20 cellular contexts compared by ENCODE assay signal in genomic region chr11:104451193-104451592, GRCh38.
A peak's percentile ranks its signal among the peaks of the same experiment; 100 is the strongest.
DNase-seq lines count a peak whose midpoint lies in the region; ATAC-seq and TF ChIP-seq lines count a peak whose summit lies in the region.
"Had no signal": no experiment of that assay in that cellular context is flagged by ENCODE, and none has a peak within 500 bp of the region (broad histone marks: within the 10 kb centered on the region; RNA-seq: fewer than 3 reads in every experiment).

No MANE protein-coding gene starts in this region.

- no peaks in the 10 kb centered on the region for H3K36me3 ChIP-seq in RWPE2 (ENCODE audit: low read depth)
- H3K36me3 ChIP-seq in H7 (replicated peaks; ENCODE audit: control insufficient read depth, insufficient read depth, low read length), result no peaks in the 10 kb centered on the region
- H3K36me3 ChIP-seq: gastroesophageal sphincter, spleen, vagina had no signal

- peaks cover 34% of the 10 kb centered on the region for H3K4me1 ChIP-seq in RWPE2 (ENCODE audit: insufficient read depth, poor library complexity, severe bottlenecking)
- H3K4me1 ChIP-seq: gastroesophageal sphincter, psoas muscle, spleen, vagina had no signal

- peak; percentile 83 for DNase-seq in G401 (ENCODE audit: low spot score)
- no peak for DNase-seq in RWPE2 (ENCODE audit: low spot score)
- no peak for DNase-seq in epithelial cell of prostate (ENCODE audit: low read depth, low spot score)
- peak; percentile 15 for DNase-seq in iPS-NIHi7 (ENCODE audit: extremely low spot score)
- no peak for DNase-seq in SIG-M5 (lab: John Stamatoyannopoulos, UW)
- no peak for DNase-seq in H7
- DNase-seq: activated CD4-positive, alpha-beta T cell treated with anti-CD3 and anti-CD28 coated beads, Interleukin-2, amount 50 U/mL, for 4 hours; activated naive CD4-positive, alpha-beta T cell treated with anti-CD3 and anti-CD28 coated beads for 36 hours; activated T-cell treated with anti-CD3 and anti-CD28 coated beads for 4 hours; CD8-positive, alpha-beta T cell; GOT3; NCI-H187 treated with DMSO at 0.1 percent for 48 hours; NCI-H526; psoas muscle; spleen; SW 1271 had no signal

- in situ Hi-C loops in G401 (cut with HindIII; ENCODE audit: low sequenced_read_pairs), result no loop called here

- TF ChIP-seq CTCF in RWPE2 (IDR thresholded peaks at IDR 0.05; ENCODE audit: poor library complexity, severe bottlenecking), result no peak

- peak overlapping the region; percentile 85 for H3K27ac ChIP-seq in RWPE2 (ENCODE audit: poor library complexity, severe bottlenecking)
- peak overlapping the region; percentile 88 for H3K27ac ChIP-seq in epithelial cell of prostate
- H3K27ac ChIP-seq: gastroesophageal sphincter, psoas muscle, spleen, vagina had no signal

- H3K27me3 ChIP-seq in RWPE2 (ENCODE audit: insufficient read depth, poor library complexity, severe bottlenecking) (no peaks in the 10 kb centered on the region), H7 (ENCODE audit: control insufficient read depth, insufficient read depth, low read length) (no peaks in the 10 kb centered on the region)
- H3K27me3 ChIP-seq: gastroesophageal sphincter, spleen, vagina had no signal

- ATAC-seq in RWPE2 (ENCODE audit: low read depth), result no peak
- no peak for ATAC-seq in HG02798 (IDR thresholded peaks at IDR 0.05; ENCODE audit: poor library complexity, unreplicated experiment)
- ATAC-seq in HG03025 (IDR thresholded peaks at IDR 0.05; ENCODE audit: low FRiP score, unreplicated experiment), result no peak
- ATAC-seq: CD8-positive, alpha-beta T cell; gastroesophageal sphincter had no signal

- H3K4me3 ChIP-seq in RWPE2 (ENCODE audit: severe bottlenecking) (no peak overlapping the region), H7 (ENCODE audit: insufficient read depth, low read depth, low read length) (no peak overlapping the region)
- H3K4me3 ChIP-seq: gastroesophageal sphincter, psoas muscle, spleen, vagina had no signal

- no peaks in the 10 kb centered on the region for H3K9me3 ChIP-seq in RWPE2 (ENCODE audit: severe bottlenecking)
- H3K9me3 ChIP-seq: gastroesophageal sphincter, psoas muscle, vagina had no signal

Comparison
In these comparisons a context has a peak if more than half of its experiments do, and no peak if none do; other contexts are left out.
1. DNase-seq: peak in G401 (single experiment) and iPS-NIHi7 (single experiment); none in RWPE2 (single experiment), epithelial cell of prostate (single experiment), SIG-M5 (single experiment) and H7 (single experiment).